ENCODE assay signal across 15 cellular contexts in the genomic region with DNA sequence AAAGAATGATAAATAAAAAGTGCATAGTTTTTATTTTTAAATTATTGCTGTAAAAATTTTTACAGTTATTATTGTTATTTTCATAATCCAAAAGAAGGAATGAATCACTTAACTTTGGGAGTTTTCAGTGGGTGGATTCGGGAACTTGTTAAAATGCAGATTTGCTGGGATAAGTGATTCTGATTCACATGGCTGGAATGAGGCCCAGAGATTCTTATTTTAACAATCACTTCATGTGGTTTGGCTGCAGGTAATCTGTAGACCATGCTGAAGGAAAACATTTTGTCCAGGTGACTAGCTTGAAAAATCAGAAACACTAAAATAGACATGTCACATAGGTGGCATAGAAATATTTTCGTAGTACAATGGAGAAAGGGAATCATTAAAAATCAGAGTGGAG. TPM values are rescaled to one million over a fixed set of nuclear protein-coding genes. Genes with fewer than 3 reads are reported as not detected.
DNase-seq lines count a peak whose midpoint lies in the region; ATAC-seq and TF ChIP-seq lines count a peak whose summit lies in the region.
"Had no signal": no experiment of that assay in that cellular context is flagged by ENCODE, and none has a peak within 500 bp of the region (broad histone marks: within the 10 kb centered on the region; RNA-seq: fewer than 3 reads in every experiment).

No MANE protein-coding gene starts in this region.

- no peak overlapping the region for H3K4me3 Mint-ChIP-seq in stimulated activated naive B cell treated with anti-CD40 and anti-IgM and Interleukin-4, amounts not matched to agents 10 μg/mL and 1 μg/mL and 100 μg/mL, for 72 hours
- H3K4me3 Mint-ChIP-seq: activated naive CD8-positive, alpha-beta T cell treated with anti-CD3 and anti-CD28 coated beads for 36 hours; mesothelial cell of epicardium had no signal

- no peak for ATAC-seq in GM18519 (IDR thresholded peaks at IDR 0.05; ENCODE audit: low FRiP score, unreplicated experiment)
- ATAC-seq in GM21528 (IDR thresholded peaks at IDR 0.05; ENCODE audit: low FRiP score, unreplicated experiment) = no peak
- no peak for ATAC-seq in stimulated activated naive B cell treated with anti-CD40 and anti-IgM and Interleukin-4, amounts not matched to agents 10 μg/mL and 1 μg/mL and 100 μg/mL, for 72 hours (replicated peaks)
- ATAC-seq: esophagus mucosa had no signal

- H3K27me3 ChIP-seq in BJ (ENCODE audit: control insufficient read depth, insufficient read depth, low read length) = no peaks in the 10 kb centered on the region
- H3K27me3 ChIP-seq: colonic mucosa, suprapubic skin had no signal

- H3K36me3 Mint-ChIP-seq in stimulated activated naive B cell treated with anti-CD40 and anti-IgM and Interleukin-4, amounts not matched to agents 10 μg/mL and 1 μg/mL and 100 μg/mL, for 72 hours = peaks cover 19 to 28% of the 10 kb centered on the region in 2 donors

- CTCF ChIA-PET in BJ (lab: Yijun Ruan, JAX) = no interaction called here

- H3K9me3 Mint-ChIP-seq in stimulated activated naive B cell treated with anti-CD40 and anti-IgM and Interleukin-4, amounts not matched to agents 10 μg/mL and 1 μg/mL and 100 μg/mL, for 72 hours = peaks cover 1 to 3% of the 10 kb centered on the region in 2 donors

- POLR2A ChIA-PET in BJ (lab: Charles Lee) = no interaction called here

- TF ChIP-seq CTCF in BJ (IDR thresholded peaks at IDR 0.05; ENCODE audit: insufficient read depth, low read depth, low read length) (no peak), cardiac fibroblast (IDR thresholded peaks at IDR 0.05; ENCODE audit: low read depth, low read length) (no peak)

- H3K27me3 Mint-ChIP-seq in stimulated activated naive B cell treated with anti-CD40 and anti-IgM and Interleukin-4, amounts not matched to agents 10 μg/mL and 1 μg/mL and 100 μg/mL, for 72 hours = no peaks in the 10 kb centered on the region
- H3K27me3 Mint-ChIP-seq: activated naive CD8-positive, alpha-beta T cell treated with anti-CD3 and anti-CD28 coated beads for 36 hours had no signal

- H3K4me1 Mint-ChIP-seq in stimulated activated naive B cell treated with anti-CD40 and anti-IgM and Interleukin-4, amounts not matched to agents 10 μg/mL and 1 μg/mL and 100 μg/mL, for 72 hours = peaks cover 0 to 3% of the 10 kb centered on the region in 2 donors
- H3K4me1 Mint-ChIP-seq: activated naive CD8-positive, alpha-beta T cell treated with anti-CD3 and anti-CD28 coated beads for 36 hours; mesothelial cell of epicardium had no signal

- DNase-seq in BJ (ENCODE audit: low read depth) = peak; percentile 47
- peak; percentile 87 for DNase-seq in M059J (ENCODE audit: low read depth)
- peak; percentile 4 to 55 for DNase-seq in cardiac fibroblast (ENCODE audit: low read depth in 2 of 2)
- DNase-seq in kidney tubule cell (ENCODE audit: low spot score) = peak; percentile 84
- DNase-seq in SHP77 treated with DMSO at 0.1 percent for 48 hours (lab: John Stamatoyannopoulos, UW) = no peak
- DNase-seq in stimulated activated naive B cell treated with anti-CD40 and anti-IgM and Interleukin-4, amounts not matched to agents 10 μg/mL and 1 μg/mL and 100 μg/mL, for 72 hours = no peak
- DNase-seq: activated naive CD8-positive, alpha-beta T cell treated with anti-CD3 and anti-CD28 coated beads for 36 hours; colonic mucosa; NCI-H1092; WERI-Rb-1 had no signal

- no peak overlapping the region for H3K4me3 ChIP-seq in BJ (ENCODE audit: low read depth, low read length)
- no peak overlapping the region for H3K4me3 ChIP-seq in cardiac fibroblast (replicated peaks in 1 of 2; ENCODE audit: low read depth in 2 of 2, low read length in 2 of 2)
- H3K4me3 ChIP-seq: colonic mucosa, suprapubic skin had no signal

- H3K27ac Mint-ChIP-seq in stimulated activated naive B cell treated with anti-CD40 and anti-IgM and Interleukin-4, amounts not matched to agents 10 μg/mL and 1 μg/mL and 100 μg/mL, for 72 hours = no peak overlapping the region
- H3K27ac Mint-ChIP-seq: activated naive CD8-positive, alpha-beta T cell treated with anti-CD3 and anti-CD28 coated beads for 36 hours; mesothelial cell of epicardium had no signal

- 0 out of 2 replicates have a peak, but pooled peaks cover 1% of the 10 kb centered on the region for H3K36me3 ChIP-seq in BJ (ENCODE audit: control insufficient read depth, insufficient read depth, low read length)
- H3K36me3 ChIP-seq: colonic mucosa had no signal

RNA-seq across cellular contexts. Expression of a gene that starts 13.9 kb away (rescaled TPM):
- polyA plus RNA-seq in BJ (2011; rRNA removed) = 4.6 and 9.7 TPM in 2 replicates
- 2.7 and 3.4 TPM in 2 replicates for polyA minus RNA-seq in BJ (2011; rRNA and poly(A)+ RNA removed)
- total RNA-seq in M059J (2014; rRNA removed; shearing (Covaris generic)) = 23.9 and 27.0 TPM in 2 replicates

Comparison
In these comparisons a context has a peak if more than half of its experiments do, and no peak if none do; other contexts are left out.
1. DNase-seq: peak in BJ (single experiment), M059J (single experiment), cardiac fibroblast (2 of 2) and kidney tubule cell (single experiment); none in SHP77 treated with DMSO at 0.1 percent for 48 hours (single experiment) and stimulated activated naive B cell treated with anti-CD40 and anti-IgM and Interleukin-4, amounts not matched to agents 10 μg/mL and 1 μg/mL and 100 μg/mL, for 72 hours (single experiment).